Comparison of ENCODE assay signal across 27 cellular contexts in the genomic region with DNA sequence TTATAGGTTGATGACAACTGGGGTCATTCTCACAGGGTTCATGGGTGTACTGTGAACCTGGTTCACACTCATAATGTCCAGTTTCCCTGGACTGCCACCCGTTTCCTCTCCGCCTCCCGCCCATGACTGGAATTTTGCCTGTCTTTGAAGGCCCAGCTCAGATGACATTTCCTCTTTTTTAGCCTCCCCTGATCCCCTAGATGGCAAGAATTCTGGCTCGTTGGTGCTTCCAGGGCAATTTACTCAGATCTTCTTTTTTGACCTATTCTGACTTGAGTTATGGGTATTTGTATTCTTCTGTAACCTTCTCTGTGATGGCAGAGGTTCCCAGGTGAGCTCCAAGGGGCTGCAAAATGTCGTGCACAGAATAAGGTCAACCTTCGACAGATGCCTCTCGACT.
"Had no signal": no experiment of that assay in that cellular context is flagged by ENCODE, and none has a peak within 500 bp of the region (broad histone marks: within the 10 kb centered on the region; RNA-seq: fewer than 3 reads in every experiment).

No MANE protein-coding gene starts in this region.

- H3K4me1 ChIP-seq: upper lobe of right lung had no signal

- H3K9me3 ChIP-seq: right lobe of liver, thyroid gland, upper lobe of right lung had no signal

- H3K4me3 ChIP-seq: coronary artery, dorsolateral prefrontal cortex, neural progenitor cell, right lobe of liver, thyroid gland, upper lobe of right lung had no signal

- H3K36me3 Mint-ChIP-seq: activated CD4-positive, alpha-beta memory T cell treated with anti-CD3 and anti-CD28 coated beads for 36 hours; activated naive CD4-positive, alpha-beta T cell treated with anti-CD3 and anti-CD28 coated beads, Interleukin-2, amount 10 ng/mL, durations not matched to agents 7 days and 5 days; activated naive CD8-positive, alpha-beta T cell treated with anti-CD3 and anti-CD28 coated beads, Interleukin-2, amount 10 ng/mL, durations not matched to agents 7 days and 5 days; naive thymus-derived CD8-positive, alpha-beta T cell had no signal

- H3K9me3 Mint-ChIP-seq: activated CD4-positive, alpha-beta memory T cell treated with anti-CD3 and anti-CD28 coated beads for 36 hours; activated CD4-positive, alpha-beta T cell treated with anti-CD3 and anti-CD28 coated beads, Interleukin-2, amount 10 ng/mL, durations not matched to agents 24 days and 14 days; activated naive CD4-positive, alpha-beta T cell treated with anti-CD3 and anti-CD28 coated beads, Interleukin-2, amount 10 ng/mL, durations not matched to agents 7 days and 5 days; effector memory CD8-positive, alpha-beta T cell; naive thymus-derived CD8-positive, alpha-beta T cell had no signal

- H3K27ac ChIP-seq: brain microvascular endothelial cell, coronary artery, dorsolateral prefrontal cortex, neural progenitor cell, upper lobe of right lung had no signal

- H3K27me3 ChIP-seq: brain microvascular endothelial cell, dorsolateral prefrontal cortex, neural progenitor cell, right lobe of liver, thyroid gland, upper lobe of right lung had no signal

- H3K27me3 Mint-ChIP-seq: activated CD4-positive, alpha-beta memory T cell treated with anti-CD3 and anti-CD28 coated beads for 36 hours; progenitor cell of endocrine pancreas had no signal

- H3K27ac Mint-ChIP-seq: activated CD4-positive, alpha-beta memory T cell treated with anti-CD3 and anti-CD28 coated beads for 36 hours; activated CD4-positive, alpha-beta T cell treated with anti-CD3 and anti-CD28 coated beads, Interleukin-2, amount 10 ng/mL, durations not matched to agents 24 days and 14 days; activated naive CD4-positive, alpha-beta T cell treated with anti-CD3 and anti-CD28 coated beads, Interleukin-2, amount 10 ng/mL, durations not matched to agents 7 days and 5 days; activated naive CD8-positive, alpha-beta T cell treated with anti-CD3 and anti-CD28 coated beads, Interleukin-2, amount 10 ng/mL, durations not matched to agents 7 days and 5 days; effector memory CD8-positive, alpha-beta T cell; neural progenitor cell; progenitor cell of endocrine pancreas had no signal

- ATAC-seq: effector memory CD8-positive, alpha-beta T cell; naive thymus-derived CD8-positive, alpha-beta T cell; stimulated activated naive CD8-positive, alpha-beta T cell treated with anti-CD3 and anti-CD28 coated beads, Interleukin-15, Interleukin-2, amounts not matched to agents 100 U/mL and 50 U/mL, for 24 hours; upper lobe of right lung had no signal

- H3K4me3 Mint-ChIP-seq: activated CD4-positive, alpha-beta memory T cell treated with anti-CD3 and anti-CD28 coated beads for 36 hours; activated CD4-positive, alpha-beta T cell treated with anti-CD3 and anti-CD28 coated beads, Interleukin-2, amount 10 ng/mL, durations not matched to agents 24 days and 14 days; activated naive CD4-positive, alpha-beta T cell treated with anti-CD3 and anti-CD28 coated beads, Interleukin-2, amount 10 ng/mL, durations not matched to agents 7 days and 5 days; activated naive CD8-positive, alpha-beta T cell treated with anti-CD3 and anti-CD28 coated beads, Interleukin-2, amount 10 ng/mL, durations not matched to agents 7 days and 5 days; effector memory CD8-positive, alpha-beta T cell; naive thymus-derived CD8-positive, alpha-beta T cell; neural progenitor cell had no signal

- H3K36me3 ChIP-seq: brain microvascular endothelial cell, neural progenitor cell, right lobe of liver, thyroid gland, upper lobe of right lung had no signal

- DNase-seq: activated CD4-positive, alpha-beta memory T cell treated with anti-CD3 and anti-CD28 coated beads for 36 hours; activated CD4-positive, alpha-beta T cell treated with anti-CD3 and anti-CD28 coated beads, Interleukin-2, amount 10 ng/mL, durations not matched to agents 24 days and 14 days; activated CD4-positive, CD25-positive, alpha-beta regulatory T cell treated with anti-CD3 and anti-CD28 coated beads, Interleukin-2, amount 50 U/mL, for 72 hours; activated CD8-positive, alpha-beta memory T cell treated with anti-CD3 and anti-CD28 coated beads, Interleukin-2, amount 50 U/mL, for 4 hours; activated gamma-delta T cell; activated naive CD4-positive, alpha-beta T cell treated with anti-CD3 and anti-CD28 coated beads, Interleukin-2, amount 10 ng/mL, durations not matched to agents 7 days and 5 days; activated naive CD8-positive, alpha-beta T cell treated with anti-CD3 and anti-CD28 coated beads, Interleukin-2, amount 10 ng/mL, durations not matched to agents 7 days and 5 days; activated T-cell treated with anti-CD3 and anti-CD28 coated beads, Interleukin-2, amount 50 U/mL, for 1 hour; brain microvascular endothelial cell; dorsolateral prefrontal cortex; effector memory CD8-positive, alpha-beta T cell; foreskin fibroblast; head of caudate nucleus; hippocampal formation; kidney; naive thymus-derived CD8-positive, alpha-beta T cell; right lobe of liver; stimulated activated CD4-positive, alpha-beta T cell treated with anti-CD3 and anti-CD28 coated beads, Interleukin-12 subunit alpha, Interleukin-12 subunit beta, amount 100 ng/mL, for 4 hours; stimulated activated CD4-positive, alpha-beta T cell treated with anti-CD3 and anti-CD28 coated beads, Interleukin-4, amount 100 ng/mL, for 1 hour; stimulated activated naive CD8-positive, alpha-beta T cell treated with anti-CD3 and anti-CD28 coated beads, Interleukin-15, Interleukin-2, amounts not matched to agents 100 U/mL and 50 U/mL, for 24 hours; substantia nigra; T-helper 1 cell; thyroid gland; upper lobe of right lung had no signal
